Comparison of ENCODE assay signal across 16 cellular contexts in genomic region chr10:70931168-70931805, GRCh38. TPM values are rescaled to one million over a fixed set of nuclear protein-coding genes. Genes with fewer than 3 reads are reported as not detected.
DNase-seq lines count a peak whose midpoint lies in the region; TF ChIP-seq lines count a peak whose summit lies in the region.
"Had no signal": no experiment of that assay in that cellular context is flagged by ENCODE, and none has a peak within 500 bp of the region (broad histone marks: within the 10 kb centered on the region; RNA-seq: fewer than 3 reads in every experiment).

No MANE protein-coding gene starts in this region.

- no peaks in the 10 kb centered on the region for H3K27me3 ChIP-seq in WERI-Rb-1 (ENCODE audit: insufficient read depth, low read depth, severe bottlenecking)
- H3K27me3 ChIP-seq in H7 (ENCODE audit: control insufficient read depth, insufficient read depth, low read length) = no peaks in the 10 kb centered on the region; the same call in 1 of the 2 replicates

- H3K4me3 ChIP-seq in WERI-Rb-1 (ENCODE audit: low read depth, low read length) (no peak overlapping the region), H7 (ENCODE audit: insufficient read depth, low read depth, low read length) (no peak overlapping the region)
- H3K4me3 ChIP-seq: lung, SK-N-MC had no signal

- H3K36me3 ChIP-seq in WERI-Rb-1 (no peaks in the 10 kb centered on the region), H7 (replicated peaks; ENCODE audit: control insufficient read depth, insufficient read depth, low read length) (no peaks in the 10 kb centered on the region)

- H3K27ac ChIP-seq in WERI-Rb-1 = no peak overlapping the region
- H3K27ac ChIP-seq: parathyroid adenoma, SK-N-MC had no signal

- peak; percentile 29; the same call in 1 of the 2 replicates for TF ChIP-seq CTCF in WERI-Rb-1 (IDR thresholded peaks at IDR 0.05; ENCODE audit: low read depth, low read length)

- no peaks in the 10 kb centered on the region for H3K9me3 ChIP-seq in WERI-Rb-1 (ENCODE audit: severe bottlenecking)

- DNase-seq in 8988T (peak; percentile 68), HK-2 (ENCODE audit: unreplicated experiment) (peak; percentile 86), WERI-Rb-1 (no peak), iris pigment epithelial cell (ENCODE audit: low read depth) (peak; percentile 64), H7 (no peak), HuH-7 (ENCODE audit: low spot score) (no peak)
- DNase-seq in stimulated activated CD4-positive, alpha-beta T cell treated with anti-CD3 and anti-CD28 coated beads, Interleukin-15, amount 100 ng/mL, for 24 hours = no peak
- DNase-seq in activated effector memory CD4-positive, alpha-beta T cell treated with Interleukin-2 at 50 U/mL for 16 hours = no peak
- DNase-seq: activated CD4-positive, CD25-positive, alpha-beta regulatory T cell treated with anti-CD3 and anti-CD28 coated beads, Interleukin-2, amount 50 U/mL, for 72 hours; activated T-cell treated with anti-CD3 and anti-CD28 coated beads, Interleukin-2, amount 50 U/mL, for 1 hour; effector memory CD4-positive, alpha-beta T cell; H9; NCI-H1436 had no signal

RNA-seq across cellular contexts. Expression of gene PCBD1, which starts 42.9 kb away (rescaled TPM):
- total RNA-seq in H7 (2014; rRNA removed; shearing (Covaris generic)) = 41.1 and 51.1 TPM in 2 replicates

Comparison
In these comparisons a context has a peak if more than half of its experiments do, and no peak if none do; other contexts are left out.
1. DNase-seq: peak in 8988T (single experiment), HK-2 (single experiment) and iris pigment epithelial cell (single experiment); none in WERI-Rb-1 (single experiment), stimulated activated CD4-positive, alpha-beta T cell treated with anti-CD3 and anti-CD28 coated beads, Interleukin-15, amount 100 ng/mL, for 24 hours (single experiment), activated effector memory CD4-positive, alpha-beta T cell treated with Interleukin-2 at 50 U/mL for 16 hours (single experiment), H7 (single experiment) and HuH-7 (single experiment).